Comparison of ENCODE assay signal across 10 cellular contexts in the genomic region with DNA sequence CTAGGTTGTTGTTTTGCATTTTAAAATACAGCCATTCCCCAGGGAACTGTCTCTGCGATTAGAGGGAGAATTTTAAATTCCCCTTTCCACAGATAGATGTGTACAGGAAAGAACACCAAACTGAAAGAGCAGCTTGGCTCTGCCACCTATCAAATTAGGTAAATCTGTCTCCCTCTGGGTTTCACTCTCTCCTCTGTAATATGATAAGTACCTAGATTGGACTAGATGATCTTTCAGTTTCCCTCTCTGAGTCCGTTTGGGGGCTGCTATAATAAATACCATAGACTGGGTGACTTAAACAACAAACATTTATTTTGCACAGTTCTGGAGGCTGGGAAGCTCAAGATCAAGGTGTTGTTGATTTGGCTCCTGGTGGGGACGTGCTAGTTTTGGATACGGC.
DNase-seq lines count a peak whose midpoint lies in the region; ATAC-seq and TF ChIP-seq lines count a peak whose summit lies in the region.
"Had no signal": no experiment of that assay in that cellular context is flagged by ENCODE, and none has a peak within 500 bp of the region (broad histone marks: within the 10 kb centered on the region; RNA-seq: fewer than 3 reads in every experiment).

No MANE protein-coding gene starts in this region.

- H3K4me2 ChIP-seq in smooth muscle cell, result peak overlapping the region; percentile 56

- H3K4me3 ChIP-seq in smooth muscle cell, result no peak overlapping the region
- H3K4me3 ChIP-seq in left lung, result no peak overlapping the region

- TF ChIP-seq CTCF in smooth muscle cell (IDR thresholded peaks at IDR 0.05; ENCODE audit: borderline replicate concordance, insufficient read depth, poor library complexity, severe bottlenecking), result no peak
- TF ChIP-seq CTCF in left lung (IDR thresholded peaks at IDR 0.05), result no peak

- intact Hi-C loops in left lung (cut with DNase I), result no loop called here

- H3K9ac ChIP-seq in smooth muscle cell (ENCODE audit: low read depth), result no peak overlapping the region

- ATAC-seq in GM19324 (IDR thresholded peaks at IDR 0.05; ENCODE audit: low FRiP score, unreplicated experiment), result peak; percentile 69
- peak; percentile 53 for ATAC-seq in HG02642 (IDR thresholded peaks at IDR 0.05; ENCODE audit: poor library complexity, unreplicated experiment)
- peak; percentile 37 for ATAC-seq in HG03521 (IDR thresholded peaks at IDR 0.05; ENCODE audit: unreplicated experiment)
- ATAC-seq in left lung, result no peak

- DNase-seq in smooth muscle cell (lab: John Stamatoyannopoulos, UW; ENCODE audit: unreplicated experiment), result no peak
- DNase-seq in cerebellum (ENCODE audit: low spot score), result no peak
- DNase-seq in iPS-NIHi11 (ENCODE audit: low spot score), result no peak
- no peak for DNase-seq in activated naive CD4-positive, alpha-beta T cell treated with anti-CD3 and anti-CD28 coated beads, Interleukin-2, amount 50 U/mL, for 16 hours
- DNase-seq in left lung, result no peak
- DNase-seq: NCI-H1436 treated with DMSO at 0.1 percent for 48 hours had no signal

- H3K36me3 ChIP-seq in smooth muscle cell (ENCODE audit: low read depth) (no peaks in the 10 kb centered on the region), left lung (no peaks in the 10 kb centered on the region)

- H4K20me1 ChIP-seq in smooth muscle cell (ENCODE audit: low read depth), result no peaks in the 10 kb centered on the region

- H3K27me3 ChIP-seq in smooth muscle cell (ENCODE audit: low read depth), result no peaks in the 10 kb centered on the region
- no peaks in the 10 kb centered on the region for H3K27me3 ChIP-seq in left lung

- H3K9me3 ChIP-seq in smooth muscle cell (replicated peaks; ENCODE audit: low read depth) (no peaks in the 10 kb centered on the region), left lung (no peaks in the 10 kb centered on the region)

- H3K27ac ChIP-seq in smooth muscle cell (ENCODE audit: low read depth) (peak overlapping the region; percentile 60), left lung (no peak overlapping the region)
- H3K27ac ChIP-seq: HL-60 had no signal

- H3K4me1 ChIP-seq in smooth muscle cell (ENCODE audit: low read depth) (no peaks in the 10 kb centered on the region), left lung (no peaks in the 10 kb centered on the region)

- H3F3A ChIP-seq in smooth muscle cell (ENCODE audit: low read depth), result no peaks in the 10 kb centered on the region

- H3K79me2 ChIP-seq in smooth muscle cell (ENCODE audit: low read depth), result no peaks in the 10 kb centered on the region

- 59% methylated on average over 4 of the region's 4 CpGs for WGBS in smooth muscle cell (ENCODE audit: low lambda C conversion rate)

- H2AFZ ChIP-seq in smooth muscle cell (ENCODE audit: low read depth), result peak overlapping the region; percentile 70
